Comparison of ENCODE assay signal across 18 cellular contexts in genomic region chr4:70739496-70740337, GRCh38. TPM values are rescaled to one million over a fixed set of nuclear protein-coding genes. Genes with fewer than 3 reads are reported as not detected.
DNase-seq lines count a peak whose midpoint lies in the region; ATAC-seq and TF ChIP-seq lines count a peak whose summit lies in the region.
"Had no signal": no experiment of that assay in that cellular context is flagged by ENCODE, and none has a peak within 500 bp of the region (broad histone marks: within the 10 kb centered on the region; RNA-seq: fewer than 3 reads in every experiment).

No MANE protein-coding gene starts in this region.

- CTCF ChIA-PET in Panc1 (lab: Charles Lee) = no interaction called here
- CTCF ChIA-PET in CD4-positive, alpha-beta memory T cell (lab: Charles Lee; ENCODE audit: partially characterized antibody) = interaction anchor here (0.9 to 6.7 kb wide), 5 partner anchors 11 to 97 kb away, joined by 3 to 127 read pairs (median 3); no protein-coding TSS in a partner anchor

- ATAC-seq in Panc1 (no peak), left lung (peak; percentile 62)
- ATAC-seq: mucosa of descending colon had no signal

- H3K4me1 ChIP-seq in Panc1 (ENCODE audit: control insufficient read depth, insufficient read depth, low read length) (peaks cover 8% of the 10 kb centered on the region), left lung (peaks cover 19 to 66% of the 10 kb centered on the region in 2 donors)
- peaks cover 33% of the 10 kb centered on the region for H3K4me1 ChIP-seq in CD4-positive, alpha-beta memory T cell (ENCODE audit: insufficient read depth, low read length)

- BruUV-seq in Panc1 (replicated peaks; lab: Mats Ljungman, UMichigan) = TSS peak; percentile 40

- peak overlapping the region in 6 of 7 donors; percentile 19 to 62 (median 39) for H3K27ac Mint-ChIP-seq in CD14-positive monocyte
- no peak overlapping the region for H3K27ac Mint-ChIP-seq in activated naive CD8-positive, alpha-beta T cell treated with anti-CD3 and anti-CD28 coated beads for 36 hours
- no peak overlapping the region for H3K27ac Mint-ChIP-seq in CD4-positive, alpha-beta memory T cell

- no peak overlapping the region for H3K27ac ChIP-seq in Panc1 (ENCODE audit: low read length)
- H3K27ac ChIP-seq in left lung = peak overlapping the region; percentile 37 to 62
- H3K27ac ChIP-seq in CD4-positive, alpha-beta memory T cell (ENCODE audit: low read depth, low read length) = no peak overlapping the region
- H3K27ac ChIP-seq: GM23248, sigmoid colon had no signal

- H3K36me3 ChIP-seq in Panc1 (ENCODE audit: control insufficient read depth, insufficient read depth, low read length) = no peaks in the 10 kb centered on the region
- no peaks in the 10 kb centered on the region for H3K36me3 ChIP-seq in left lung
- no peaks in the 10 kb centered on the region for H3K36me3 ChIP-seq in CD4-positive, alpha-beta memory T cell (ENCODE audit: insufficient read depth, low read length)
- H3K36me3 ChIP-seq: sigmoid colon had no signal

- TF ChIP-seq CTCF in CD14-positive monocyte (IDR thresholded peaks at IDR 0.05) = no peak
- TF ChIP-seq CTCF in Panc1 (IDR thresholded peaks at IDR 0.05) = no peak
- TF ChIP-seq CTCF in left lung (IDR thresholded peaks at IDR 0.05) = no peak

- H3K9me3 Mint-ChIP-seq in CD14-positive monocyte = no peaks in the 10 kb centered on the region
- H3K9me3 Mint-ChIP-seq in activated naive CD8-positive, alpha-beta T cell treated with anti-CD3 and anti-CD28 coated beads for 36 hours = peaks cover 1% of the 10 kb centered on the region
- H3K9me3 Mint-ChIP-seq in CD4-positive, alpha-beta memory T cell = no peaks in the 10 kb centered on the region

- in situ Hi-C loops in Panc1 (cut with HindIII; ENCODE audit: low pct_unique_long_range_greater_than_20kb, low sequenced_read_pairs) = no loop called here

- intact Hi-C loops in CD14-positive monocyte (cut with micrococcal nuclease) = loop anchor here in 1 of 2 donors (5.0 kb wide), 1 partner anchor 37 kb away; no protein-coding TSS in a partner anchor
- intact Hi-C loops in Panc1 (cut with micrococcal nuclease; ENCODE audit: unreplicated experiment) = no loop called here
- intact Hi-C loops in left lung (cut with DNase I) = no loop called here
- intact Hi-C loops in CD4-positive, alpha-beta memory T cell (cut with micrococcal nuclease) = no loop called here

- peaks cover 0 to 2% (median 0%) of the 10 kb centered on the region in 3 donors for H3K27me3 Mint-ChIP-seq in CD14-positive monocyte (ENCODE audit: low read depth in 3 of 3)
- H3K27me3 Mint-ChIP-seq in activated naive CD8-positive, alpha-beta T cell treated with anti-CD3 and anti-CD28 coated beads for 36 hours = no peaks in the 10 kb centered on the region
- H3K27me3 Mint-ChIP-seq in CD4-positive, alpha-beta memory T cell = no peaks in the 10 kb centered on the region

- no peaks in the 10 kb centered on the region for H3K36me3 Mint-ChIP-seq in CD14-positive monocyte
- H3K36me3 Mint-ChIP-seq in activated naive CD8-positive, alpha-beta T cell treated with anti-CD3 and anti-CD28 coated beads for 36 hours = no peaks in the 10 kb centered on the region
- no peaks in the 10 kb centered on the region for H3K36me3 Mint-ChIP-seq in CD4-positive, alpha-beta memory T cell

- H3K4me3 ChIP-seq in Jurkat, Clone E6-1 (ENCODE audit: low read length) = peak overlapping the region; percentile 26
- H3K4me3 ChIP-seq in Panc1 (ENCODE audit: low read depth in 2 of 2, low read length in 2 of 2) (no peak overlapping the region), left lung (no peak overlapping the region)
- H3K4me3 ChIP-seq in CD4-positive, alpha-beta memory T cell (ENCODE audit: low read length in 2 of 2) = no peak overlapping the region
- H3K4me3 ChIP-seq: GM23248, mucosa of descending colon, sigmoid colon had no signal

- H3K27me3 ChIP-seq in Panc1 (ENCODE audit: control insufficient read depth, insufficient read depth, low read length) (no peaks in the 10 kb centered on the region), left lung (no peaks in the 10 kb centered on the region)
- no peaks in the 10 kb centered on the region for H3K27me3 ChIP-seq in CD4-positive, alpha-beta memory T cell (ENCODE audit: insufficient read depth, low read length)
- H3K27me3 ChIP-seq: sigmoid colon had no signal

- DNase-seq in CD14-positive monocyte (ENCODE audit: low spot score) (no peak), Panc1 (ENCODE audit: low read depth, low spot score) (no peak), left lung (no peak), NCI-H2196 (lab: John Stamatoyannopoulos, UW; ENCODE audit: unreplicated experiment) (no peak), putamen (ENCODE audit: low spot score) (no peak)
- DNase-seq in Jurkat, Clone E6-1 (ENCODE audit: low read depth, low spot score) = no peak
- no peak for DNase-seq in activated naive CD8-positive, alpha-beta T cell treated with anti-CD3 and anti-CD28 coated beads for 36 hours
- no peak for DNase-seq in CD4-positive, alpha-beta memory T cell
- DNase-seq: activated CD4-positive, alpha-beta T cell treated with anti-CD3 and anti-CD28 coated beads for 1 hour; COR-L47; GM23248; head of caudate nucleus; kidney; mucosa of descending colon; NCI-H1694; NCI-H510A treated with DMSO at 0.1 percent for 48 hours; sigmoid colon; T-helper 9 cell had no signal

- POLR2A ChIA-PET in Panc1 (lab: Charles Lee) = no interaction called here
- POLR2A ChIA-PET in CD4-positive, alpha-beta memory T cell (lab: Charles Lee; ENCODE audit: partially characterized antibody) = interaction anchor here (1.0 to 1.2 kb wide), 2 partner anchors 34 to 100 kb away, joined by 3 read pairs; partner anchors contain the start of gene GRSF1

- peaks cover 45% of the 10 kb centered on the region for H3K4me1 Mint-ChIP-seq in CD14-positive monocyte
- peaks cover 28% of the 10 kb centered on the region for H3K4me1 Mint-ChIP-seq in activated naive CD8-positive, alpha-beta T cell treated with anti-CD3 and anti-CD28 coated beads for 36 hours
- peaks cover 18 to 32% (median 25%) of the 10 kb centered on the region in 4 donors for H3K4me1 Mint-ChIP-seq in CD4-positive, alpha-beta memory T cell

- H3K9me3 ChIP-seq in Panc1 (ENCODE audit: control insufficient read depth, insufficient read depth, low read depth, low read length) = no peaks in the 10 kb centered on the region
- no peaks in the 10 kb centered on the region for H3K9me3 ChIP-seq in left lung
- no peaks in the 10 kb centered on the region for H3K9me3 ChIP-seq in CD4-positive, alpha-beta memory T cell (ENCODE audit: control insufficient read depth in 1 of 2, low read length in 2 of 2)
- H3K9me3 ChIP-seq: mucosa of descending colon, sigmoid colon had no signal

- H3K4me3 Mint-ChIP-seq in CD14-positive monocyte = no peak overlapping the region
- H3K4me3 Mint-ChIP-seq in activated naive CD8-positive, alpha-beta T cell treated with anti-CD3 and anti-CD28 coated beads for 36 hours = no peak overlapping the region
- H3K4me3 Mint-ChIP-seq in CD4-positive, alpha-beta memory T cell = no peak overlapping the region

RNA-seq across cellular contexts. Expression of gene RUFY3, which starts 18.0 kb away (rescaled TPM):
- 10 to 100 TPM; 11.1 to 12.5 TPM for polyA plus RNA-seq in CD14-positive monocyte
- polyA plus RNA-seq in Jurkat, Clone E6-1 (2012; ENCODE audit: insufficient read depth, insufficient read length) = 41.7 TPM
- total RNA-seq in Panc1 (2021; ENCODE audit: unreplicated experiment) = 29.6 TPM
- polyA plus RNA-seq in Panc1 (2012; ENCODE audit: insufficient read length) = 16.2 TPM
- 10 to 100 TPM; 59.9 to 65.5 TPM for total RNA-seq in left lung
- 10 to 100 TPM; 10.1 to 11.3 TPM for total RNA-seq in activated naive CD8-positive, alpha-beta T cell treated with anti-CD3 and anti-CD28 coated beads for 36 hours
- total RNA-seq in CD4-positive, alpha-beta memory T cell = 10 to 100 TPM; 36.2 TPM
- 1 to 10 TPM; 3.3 to 9.2 TPM for polyA plus RNA-seq in CD4-positive, alpha-beta memory T cell

RNA-seq across cellular contexts. Expression of gene UTP3, which starts 51.4 kb away (rescaled TPM):
- polyA plus RNA-seq in CD14-positive monocyte = 10 to 100 TPM in 1 of 2 donors, 1 to 10 TPM in 1; 5.0 to 10.8 TPM
- 46.5 TPM for polyA plus RNA-seq in Jurkat, Clone E6-1 (2012; ENCODE audit: insufficient read depth, insufficient read length)
- total RNA-seq in Panc1 (2021; ENCODE audit: unreplicated experiment) = 20.6 TPM
- polyA plus RNA-seq in Panc1 (2012; ENCODE audit: insufficient read length) = 25.7 TPM
- 10 to 100 TPM; 21.5 to 28.0 TPM for total RNA-seq in left lung
- 10 to 100 TPM; 46.9 to 49.7 TPM for total RNA-seq in activated naive CD8-positive, alpha-beta T cell treated with anti-CD3 and anti-CD28 coated beads for 36 hours
- 10 to 100 TPM; 43.2 to 45.3 TPM for total RNA-seq in CD4-positive, alpha-beta memory T cell
- 10 to 100 TPM in 1 of 2 donors, 1 to 10 TPM in 1; 4.7 to 17.2 TPM for polyA plus RNA-seq in CD4-positive, alpha-beta memory T cell

Comparison
In these comparisons a context has a peak if more than half of its experiments do, and no peak if none do; other contexts are left out.
1. H3K27ac Mint-ChIP-seq: peak in CD14-positive monocyte (6 of 7); none in activated naive CD8-positive, alpha-beta T cell treated with anti-CD3 and anti-CD28 coated beads for 36 hours (single experiment) and CD4-positive, alpha-beta memory T cell (0 of 7).
2. H3K27ac ChIP-seq: peak in left lung (2 of 2); none in Panc1 (single experiment) and CD4-positive, alpha-beta memory T cell (single experiment).